Comparison of ENCODE assay signal across 1 cellular context in the genomic region with DNA sequence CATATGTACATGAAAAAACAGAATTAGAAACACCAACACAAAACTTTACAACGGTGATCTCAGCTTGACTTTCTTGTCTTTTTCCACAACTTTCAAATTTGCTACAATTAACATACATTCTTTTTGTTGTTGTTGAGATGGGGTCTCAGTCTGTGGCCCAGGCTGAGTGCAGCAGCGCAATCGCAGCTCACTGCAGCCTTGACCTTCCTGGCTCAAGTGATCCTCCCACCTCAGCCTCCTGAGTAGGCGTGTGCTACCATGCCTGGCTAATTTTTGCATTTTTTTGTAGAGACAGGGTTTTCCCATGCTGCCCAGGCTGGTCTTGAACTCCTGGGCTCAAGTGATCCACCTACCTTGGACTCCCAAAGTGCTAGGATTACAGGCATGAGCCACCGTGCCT.
A peak's percentile ranks its signal among the peaks of the same experiment; 100 is the strongest.
TF ChIP-seq lines count a peak whose summit lies in the region.

No MANE protein-coding gene starts in this region.

TF ChIP-seq in H1, 55 proteins besides CTCF, POLR2A, EP300 and RAD21:
- TF ChIP-seq KDM1A (IDR thresholded peaks at IDR 0.05; ENCODE audit: borderline replicate concordance, low read length) (0 out of 2 replicates have a peak, but pooled peaks have one; percentile 19), CHD1 (IDR thresholded peaks at IDR 0.05; ENCODE audit: low read depth, low read length) (no peak)
